ENCODE assay signal across 8 cellular contexts in genomic region chr9:37390759-37391158, GRCh38. TPM values are rescaled to one million over a fixed set of nuclear protein-coding genes. Genes with fewer than 3 reads are reported as not detected.
DNase-seq lines count a peak whose midpoint lies in the region; ATAC-seq and TF ChIP-seq lines count a peak whose summit lies in the region.

No MANE protein-coding gene starts in this region.

- ATAC-seq in GM19035 (IDR thresholded peaks at IDR 0.05; ENCODE audit: unreplicated experiment), result peak; percentile 97
- peak; percentile 87 for ATAC-seq in HG03045 (IDR thresholded peaks at IDR 0.05; ENCODE audit: unreplicated experiment)

- no peaks in the 10 kb centered on the region for H3K9me2 ChIP-seq in SU-DHL-6 (replicated peaks; ENCODE audit: insufficient read depth, low read length)

- H3F3A ChIP-seq in SU-DHL-6 (ENCODE audit: insufficient read depth), result peaks cover 86% of the 10 kb centered on the region

- TF ChIP-seq CTCF in SU-DHL-6 (IDR thresholded peaks at IDR 0.05; ENCODE audit: insufficient read depth, low read length, poor library complexity, severe bottlenecking), result peak; percentile 92
- TF ChIP-seq CTCF in kidney epithelial cell (IDR thresholded peaks at IDR 0.05; ENCODE audit: insufficient read depth, low read length, poor library complexity, severe bottlenecking), result peak; percentile 58

- peak overlapping the region; percentile 11 for H2AFZ ChIP-seq in SU-DHL-6 (ENCODE audit: low read depth, low read length, severe bottlenecking)

- H4K20me1 ChIP-seq in SU-DHL-6 (ENCODE audit: low read depth, low read length), result no peaks in the 10 kb centered on the region

- DNase-seq in DMS53 treated with DMSO at 0.1 percent for 48 hours (lab: John Stamatoyannopoulos, UW; ENCODE audit: unreplicated experiment) (peak; percentile 50), kidney epithelial cell (ENCODE audit: low read depth) (no peak), NCI-H1436 (lab: John Stamatoyannopoulos, UW) (no peak), NK-92 (lab: John Stamatoyannopoulos, UW; ENCODE audit: unreplicated experiment) (no peak), Kasumi-1 (lab: John Stamatoyannopoulos, UW) (no peak)

- H3K27ac ChIP-seq in SU-DHL-6 (ENCODE audit: low read depth, low read length), result peak overlapping the region; percentile 95

- H3K36me3 ChIP-seq in SU-DHL-6 (ENCODE audit: low read length) (no peaks in the 10 kb centered on the region), kidney epithelial cell (ENCODE audit: control insufficient read depth, insufficient read depth, low read length) (no peaks in the 10 kb centered on the region)

- H3K79me2 ChIP-seq in SU-DHL-6 (ENCODE audit: insufficient read depth, low read length), result no peaks in the 10 kb centered on the region

- peak overlapping the region; percentile 35 for H3K4me2 ChIP-seq in SU-DHL-6 (ENCODE audit: low read depth, low read length, poor library complexity, severe bottlenecking)

- no peak overlapping the region for H3K4me3 ChIP-seq in SU-DHL-6 (ENCODE audit: insufficient read depth, low read length, poor library complexity, severe bottlenecking)
- no peak overlapping the region for H3K4me3 ChIP-seq in kidney epithelial cell (ENCODE audit: low read depth, low read length)

- H3K9ac ChIP-seq in SU-DHL-6 (ENCODE audit: low read length), result peak overlapping the region; percentile 25

- H3K27me3 ChIP-seq in SU-DHL-6 (ENCODE audit: low read length) (no peaks in the 10 kb centered on the region), kidney epithelial cell (ENCODE audit: control insufficient read depth, insufficient read depth, low read length) (peaks cover 3% of the 10 kb centered on the region)

- H3K9me3 ChIP-seq in SU-DHL-6 (ENCODE audit: insufficient read depth, low read length), result no peaks in the 10 kb centered on the region

RNA-seq across cellular contexts. Expression of gene GRHPR, which starts 31.7 kb away (rescaled TPM):
- 119 and 142 TPM in 2 replicates for total RNA-seq in kidney epithelial cell
